In the genomic region with DNA sequence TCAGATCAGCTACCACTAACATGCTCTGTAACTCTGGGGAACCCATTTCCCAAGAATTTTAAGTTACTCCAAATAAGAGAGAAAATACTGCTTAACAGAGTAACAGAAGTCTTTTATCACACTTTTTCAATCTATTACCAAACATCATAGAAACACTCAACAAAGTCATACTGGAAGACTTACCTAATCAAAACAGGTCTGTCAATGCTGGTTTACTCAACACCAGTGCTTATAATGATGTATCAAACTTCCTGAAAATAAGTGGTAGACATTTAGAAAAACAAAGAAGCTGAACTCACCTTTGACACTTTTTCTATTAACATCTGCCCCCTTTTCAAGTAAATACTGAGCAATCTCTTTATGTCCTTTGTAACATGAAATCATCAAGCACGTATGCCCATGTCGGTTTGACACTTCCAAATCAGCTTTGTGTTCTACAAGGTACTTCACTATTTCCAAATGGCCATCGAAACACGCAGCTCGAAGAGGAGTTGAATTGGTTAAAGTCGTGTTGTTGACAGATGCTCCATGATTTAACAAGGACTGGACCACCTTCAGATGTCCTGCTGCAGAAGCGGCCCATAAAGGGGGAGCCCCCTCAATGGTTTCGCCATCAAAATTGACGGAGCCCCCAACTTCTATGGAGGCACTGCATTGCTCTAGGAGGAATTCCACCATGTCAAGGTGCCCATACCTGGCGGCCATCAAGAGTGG, we compare ENCODE assay signal across 8 cellular contexts. TPM values are rescaled to one million over a fixed set of nuclear protein-coding genes. Genes with fewer than 3 reads are reported as not detected.
DNase-seq lines count a peak whose midpoint lies in the region; ATAC-seq, FAIRE-seq and TF ChIP-seq lines count a peak whose summit lies in the region.

No MANE protein-coding gene starts in this region.

- TF ChIP-seq CTCF in nephron progenitor cell (IDR thresholded peaks at IDR 0.05), result no peak

- peak in 1 of 3 donors; percentile 7 for DNase-seq in CD4-positive, CD25-positive, alpha-beta regulatory T cell
- DNase-seq in MG63 (no peak), dermis blood vessel endothelial cell (peak; percentile 21), nephron progenitor cell (no peak), urothelium cell line (ENCODE audit: low spot score) (no peak), inferior parietal cortex (ENCODE audit: extremely low spot score) (no peak)

- peak overlapping the region; percentile 95 to 99 (median 99) for H3K4me3 Mint-ChIP-seq in CD4-positive, CD25-positive, alpha-beta regulatory T cell
- peak overlapping the region; percentile 95 for H3K4me3 Mint-ChIP-seq in nephron progenitor cell

- peaks cover 41 to 66% (median 53%) of the 10 kb centered on the region in 4 donors for H3K4me1 Mint-ChIP-seq in CD4-positive, CD25-positive, alpha-beta regulatory T cell
- peaks cover 51% of the 10 kb centered on the region for H3K4me1 Mint-ChIP-seq in nephron progenitor cell

- no peak for FAIRE-seq in urothelium cell line (lab: Jason Lieb, UNC)

- H3K27me3 ChIP-seq in CD4-positive, CD25-positive, alpha-beta regulatory T cell (ENCODE audit: control insufficient read depth, insufficient read depth, low read length), result no peaks in the 10 kb centered on the region
- no peaks in the 10 kb centered on the region for H3K27me3 ChIP-seq in MG63

- ATAC-seq in CD4-positive, CD25-positive, alpha-beta regulatory T cell (ENCODE audit: low read depth in 2 of 2), result no peak
- ATAC-seq in HG03457 (IDR thresholded peaks at IDR 0.05; ENCODE audit: unreplicated experiment) (no peak), GM19351 (IDR thresholded peaks at IDR 0.05; ENCODE audit: unreplicated experiment) (no peak)

- peaks cover 36% of the 10 kb centered on the region for H3K36me3 Mint-ChIP-seq in CD4-positive, CD25-positive, alpha-beta regulatory T cell
- peaks cover 46% of the 10 kb centered on the region for H3K36me3 Mint-ChIP-seq in nephron progenitor cell (ENCODE audit: low read depth)

- peaks cover 0 to 5% of the 10 kb centered on the region in 2 experiments for H3K9me3 ChIP-seq in CD4-positive, CD25-positive, alpha-beta regulatory T cell (ENCODE audit: control insufficient read depth in 2 of 2, low read length in 2 of 2)
- H3K9me3 ChIP-seq in MG63, result peaks cover 9% of the 10 kb centered on the region

- peak overlapping the region; percentile 60 to 99 (median 94) for H3K27ac Mint-ChIP-seq in CD4-positive, CD25-positive, alpha-beta regulatory T cell
- H3K27ac Mint-ChIP-seq in nephron progenitor cell, result peak overlapping the region; percentile 99

- peak overlapping the region; percentile 96 for H3K27ac ChIP-seq in CD4-positive, CD25-positive, alpha-beta regulatory T cell (ENCODE audit: insufficient read depth, low read length, poor library complexity, severe bottlenecking)

- peaks cover 53% of the 10 kb centered on the region for H3K4me1 ChIP-seq in CD4-positive, CD25-positive, alpha-beta regulatory T cell (ENCODE audit: control insufficient read depth, insufficient read depth, low read length, poor library complexity, severe bottlenecking)

- peaks cover 4% of the 10 kb centered on the region for H3K27me3 Mint-ChIP-seq in CD4-positive, CD25-positive, alpha-beta regulatory T cell
- H3K27me3 Mint-ChIP-seq in nephron progenitor cell (ENCODE audit: low read depth, poor library complexity), result no peaks in the 10 kb centered on the region

- peak overlapping the region; percentile 90 for H3K4me3 ChIP-seq in CD4-positive, CD25-positive, alpha-beta regulatory T cell (ENCODE audit: low read depth, low read length)
- peak overlapping the region; percentile 88 for H3K4me3 ChIP-seq in MG63

- H3K36me3 ChIP-seq in CD4-positive, CD25-positive, alpha-beta regulatory T cell (ENCODE audit: control insufficient read depth, insufficient read depth, low read length), result peaks cover 15% of the 10 kb centered on the region
- H3K36me3 ChIP-seq in MG63, result peaks cover 57% of the 10 kb centered on the region

- H3K9me3 Mint-ChIP-seq in CD4-positive, CD25-positive, alpha-beta regulatory T cell, result peaks cover 0 to 3% (median 0%) of the 10 kb centered on the region in 7 donors
- H3K9me3 Mint-ChIP-seq in nephron progenitor cell, result peaks cover 29% of the 10 kb centered on the region

RNA-seq across cellular contexts. Expression of gene FEM1C, which starts 1.8 kb away (rescaled TPM):
- total RNA-seq in CD4-positive, CD25-positive, alpha-beta regulatory T cell, result 40.1 TPM
- polyA plus RNA-seq in CD4-positive, CD25-positive, alpha-beta regulatory T cell, result 1 to 10 TPM in 3 of 4 donors, under 1 TPM in 1; 0.65 to 3.8 (median 3.1) TPM
- 12.4 and 23.6 TPM in 2 replicates for total RNA-seq in MG63 (2014; rRNA removed; shearing (Covaris generic); ENCODE audit: low replicate concordance)
- total RNA-seq in dermis blood vessel endothelial cell, result 15.0 and 19.3 TPM in 2 replicates

RNA-seq across cellular contexts. Expression of gene TICAM2, which starts 59.5 kb away (rescaled TPM):
- total RNA-seq in CD4-positive, CD25-positive, alpha-beta regulatory T cell, result 0.67 TPM
- polyA plus RNA-seq in CD4-positive, CD25-positive, alpha-beta regulatory T cell, result under 1 TPM in 2 of 4 donors, not detected in 2; 0.25 to 0.29 TPM
- total RNA-seq in MG63 (2014; rRNA removed; shearing (Covaris generic); ENCODE audit: low replicate concordance), result 1.2 and 6.3 TPM in 2 replicates
- total RNA-seq in dermis blood vessel endothelial cell, result 0.17 and 0.93 TPM in 2 replicates
